27 cellular contexts compared by ENCODE assay signal in genomic region chr4:157996061-157996460, GRCh38.
DNase-seq lines count a peak whose midpoint lies in the region; ATAC-seq and TF ChIP-seq lines count a peak whose summit lies in the region.
"Had no signal": no experiment of that assay in that cellular context is flagged by ENCODE, and none has a peak within 500 bp of the region (broad histone marks: within the 10 kb centered on the region; RNA-seq: fewer than 3 reads in every experiment).

No MANE protein-coding gene starts in this region.

- no peak overlapping the region for H2AK5ac ChIP-seq in IMR-90 (ENCODE audit: low read depth, low read length)

- H2AK9ac ChIP-seq in IMR-90 (replicated peaks; ENCODE audit: low read depth, low read length, poor library complexity), result no peak overlapping the region

- WGBS in IMR-90 (ENCODE audit: extremely low coverage in 2 of 2, insufficient read length in 1 of 2), 2 experiments, result 33% methylated on average over 1 of the region's 5 CpGs; no CpG with 5 or more reads in 1 of the 2 experiments

- no peak for ATAC-seq in IMR-90 (ENCODE audit: low read depth)
- ATAC-seq in HG03280 (IDR thresholded peaks at IDR 0.05; ENCODE audit: unreplicated experiment), result no peak
- no peak for ATAC-seq in GM18909 (IDR thresholded peaks at IDR 0.05; ENCODE audit: poor library complexity, unreplicated experiment)
- ATAC-seq: naive thymus-derived CD4-positive, alpha-beta T cell; pancreas had no signal

- peak overlapping the region; percentile 20; the same call in 1 of the 2 replicates for H2BK120ac ChIP-seq in IMR-90 (ENCODE audit: low read depth, low read length)

- no peaks in the 10 kb centered on the region for H3K36me3 ChIP-seq in IMR-90 (ENCODE audit: control insufficient read depth, insufficient read depth, low read length)
- H3K36me3 ChIP-seq: BLaER1, cardiac muscle cell, pancreas had no signal

- no peaks in the 10 kb centered on the region for H3K9me3 Mint-ChIP-seq in nephron
- H3K9me3 Mint-ChIP-seq: H9; memory B cell; naive thymus-derived CD4-positive, alpha-beta T cell had no signal

- dilution Hi-C loops in IMR-90 (cut with HindIII; ENCODE audit: low sequenced_read_pairs, unreplicated experiment), result no loop called here

- DNase-seq in IMR-90 (no peak), dermis blood vessel endothelial cell (peak; percentile 51), NCI-H1048 (lab: John Stamatoyannopoulos, UW) (no peak), mucosa of gallbladder (ENCODE audit: low spot score) (no peak)
- DNase-seq: ACHN; activated CD4-positive, alpha-beta T cell treated with anti-CD3 and anti-CD28 coated beads for 4 hours; activated CD8-positive, alpha-beta memory T cell treated with anti-CD3 and anti-CD28 coated beads for 24 hours; activated naive CD4-positive, alpha-beta T cell; activated T-cell treated with anti-CD3 and anti-CD28 coated beads, Interleukin-2, amount 50 U/mL, for 1 hour; amygdala; DMS79 treated with DMSO at 0.1 percent for 48 hours; H9; head of caudate nucleus; naive thymus-derived CD4-positive, alpha-beta T cell; NCI-H1092 treated with DMSO at 0.1 percent for 48 hours; NCI-H2029; NCI-H2227 treated with DMSO at 0.1 percent for 48 hours; pancreas; substantia nigra; T-helper 2 cell had no signal

- TF ChIP-seq POLR2A in IMR-90 (IDR thresholded peaks at IDR 0.05; ENCODE audit: low read depth, low read length), result no peak

- H3K79me1 ChIP-seq in IMR-90 (ENCODE audit: low read depth in 1 of 2, low read length in 2 of 2), result no peaks in the 10 kb centered on the region

- in situ Hi-C loops in IMR-90 (cut with MboI; ENCODE audit: low sequenced_read_pairs), result loop anchor here (25.0 kb wide), 2 partner anchors 641 to 1509 kb away; no protein-coding TSS in a partner anchor

- H2BK15ac ChIP-seq in IMR-90 (ENCODE audit: low read depth, low read length), result peak overlapping the region; percentile 10; the same call in 1 of the 3 replicates

- H3K9me1 ChIP-seq in IMR-90 (ENCODE audit: insufficient read depth, low read length), result no peaks in the 10 kb centered on the region

- H4K20me1 ChIP-seq in IMR-90 (ENCODE audit: insufficient read depth, low read length), result no peaks in the 10 kb centered on the region
- H4K20me1 ChIP-seq: BLaER1 had no signal

- H2AFZ ChIP-seq in IMR-90 (replicated peaks; ENCODE audit: low read length, poor library complexity), result peak overlapping the region; percentile 36

- no peaks in the 10 kb centered on the region for H3K9me3 ChIP-seq in IMR-90 (ENCODE audit: control insufficient read depth, insufficient read depth, low read length)
- H3K9me3 ChIP-seq: BLaER1, pancreas had no signal

- H3K4ac ChIP-seq in IMR-90 (ENCODE audit: low read depth, low read length), result no peak overlapping the region

- peak overlapping the region; percentile 78 for H3K18ac ChIP-seq in IMR-90 (ENCODE audit: low read depth, low read length)

- no peaks in the 10 kb centered on the region for H3K27me3 Mint-ChIP-seq in nephron (ENCODE audit: low read depth)

- H4K5ac ChIP-seq in IMR-90 (ENCODE audit: low read depth, low read length), result peak overlapping the region; percentile 79

- no peak for TF ChIP-seq RAD21 in IMR-90 (IDR thresholded peaks at IDR 0.05; ENCODE audit: low read length)

- H4K91ac ChIP-seq in IMR-90 (ENCODE audit: insufficient read depth, low read depth, low read length), result no peak overlapping the region

- no peak overlapping the region for H3K4me3 ChIP-seq in IMR-90 (ENCODE audit: insufficient read depth, low read depth, low read length)
- H3K4me3 ChIP-seq: BLaER1, cardiac muscle cell, pancreas had no signal

- no peak overlapping the region for H3K9ac ChIP-seq in IMR-90 (ENCODE audit: low read depth, low read length)
- H3K9ac ChIP-seq: BLaER1 had no signal

- H3K4me1 ChIP-seq in IMR-90 (ENCODE audit: control insufficient read depth, insufficient read depth, low read length), result peaks cover 6% of the 10 kb centered on the region
- H3K4me1 ChIP-seq: BLaER1 had no signal

- H3K4me1 Mint-ChIP-seq in nephron, result peaks cover 23% of the 10 kb centered on the region
- H3K4me1 Mint-ChIP-seq: memory B cell had no signal

- intact Hi-C loops in IMR-90 (cut with micrococcal nuclease), result no loop called here

- POLR2A ChIA-PET in IMR-90 (lab: Charles Lee; ENCODE audit: unreplicated experiment), result no interaction called here

- no peak overlapping the region for H3K56ac ChIP-seq in IMR-90 (ENCODE audit: extremely low read depth, insufficient read depth, low read length)

- peak overlapping the region; percentile 67; the same call in 1 of the 2 replicates for H3K14ac ChIP-seq in IMR-90 (replicated peaks; ENCODE audit: low read depth, low read length)

- H3K4me3 Mint-ChIP-seq in nephron, result no peak overlapping the region
- H3K4me3 Mint-ChIP-seq: H9; memory B cell; naive thymus-derived CD4-positive, alpha-beta T cell had no signal

- H2BK20ac ChIP-seq in IMR-90 (ENCODE audit: low read depth, low read length), result 0 out of 2 replicates have a peak overlapping the region, but pooled peaks have one; percentile 10

- H3K27me3 ChIP-seq in IMR-90 (ENCODE audit: control insufficient read depth, insufficient read depth, low read length), result no peaks in the 10 kb centered on the region
- H3K27me3 ChIP-seq: BLaER1, cardiac muscle cell, pancreas had no signal

- CTCF ChIA-PET in IMR-90 (lab: Yijun Ruan, JAX), result no interaction called here

- no peak overlapping the region for H3K23ac ChIP-seq in IMR-90 (ENCODE audit: low read depth, low read length)

- peak overlapping the region; percentile 71 to 95 (median 91) for H3K27ac Mint-ChIP-seq in nephron
- H3K27ac Mint-ChIP-seq: H9; memory B cell; naive thymus-derived CD4-positive, alpha-beta T cell had no signal

- no peak for TF ChIP-seq CTCF in 22Rv1 (IDR thresholded peaks at IDR 0.05)
- no peak for TF ChIP-seq CTCF in IMR-90 (conservative IDR thresholded peaks at IDR 0.05; ENCODE audit: low read depth, low read length)
- TF ChIP-seq CTCF in nephron (IDR thresholded peaks at IDR 0.05; ENCODE audit: unreplicated experiment in 3 of 3), result no peak

- peak overlapping the region in 1 of 2 experiments; percentile 41; a peak in 2 of 4 replicates for H4K8ac ChIP-seq in IMR-90 (ENCODE audit: low read depth in 2 of 2, low read length in 2 of 2)

- no peak overlapping the region for H2BK5ac ChIP-seq in IMR-90 (ENCODE audit: low read depth, low read length, poor library complexity, severe bottlenecking)

- no TSS peak for BruUV-seq in IMR-90 (replicated peaks; lab: Mats Ljungman, UMichigan)

- no peak overlapping the region for H3K4me2 ChIP-seq in IMR-90 (ENCODE audit: low read depth, low read length)
- H3K4me2 ChIP-seq: BLaER1 had no signal

- H3K27ac ChIP-seq in 22Rv1, result peak overlapping the region; percentile 82
- H3K27ac ChIP-seq in IMR-90 (ENCODE audit: insufficient read depth, low read length), result peak overlapping the region; percentile 43; the same call in 1 of the 2 replicates
- H3K27ac ChIP-seq: BLaER1, cardiac muscle cell had no signal

- no peaks in the 10 kb centered on the region for H3K36me3 Mint-ChIP-seq in nephron (ENCODE audit: low read depth)
- H3K36me3 Mint-ChIP-seq: memory B cell; naive thymus-derived CD4-positive, alpha-beta T cell had no signal

TF ChIP-seq in IMR-90, 13 proteins besides CTCF, POLR2A, EP300 and RAD21:
- TF ChIP-seq NFE2L2 (IDR thresholded peaks at IDR 0.05; ENCODE audit: low read depth, low read length) (no peak), ELK1 (IDR thresholded peaks at IDR 0.05; ENCODE audit: borderline replicate concordance, low read depth, low read length) (no peak)
